8 cellular contexts compared by ENCODE assay signal in the genomic region with DNA sequence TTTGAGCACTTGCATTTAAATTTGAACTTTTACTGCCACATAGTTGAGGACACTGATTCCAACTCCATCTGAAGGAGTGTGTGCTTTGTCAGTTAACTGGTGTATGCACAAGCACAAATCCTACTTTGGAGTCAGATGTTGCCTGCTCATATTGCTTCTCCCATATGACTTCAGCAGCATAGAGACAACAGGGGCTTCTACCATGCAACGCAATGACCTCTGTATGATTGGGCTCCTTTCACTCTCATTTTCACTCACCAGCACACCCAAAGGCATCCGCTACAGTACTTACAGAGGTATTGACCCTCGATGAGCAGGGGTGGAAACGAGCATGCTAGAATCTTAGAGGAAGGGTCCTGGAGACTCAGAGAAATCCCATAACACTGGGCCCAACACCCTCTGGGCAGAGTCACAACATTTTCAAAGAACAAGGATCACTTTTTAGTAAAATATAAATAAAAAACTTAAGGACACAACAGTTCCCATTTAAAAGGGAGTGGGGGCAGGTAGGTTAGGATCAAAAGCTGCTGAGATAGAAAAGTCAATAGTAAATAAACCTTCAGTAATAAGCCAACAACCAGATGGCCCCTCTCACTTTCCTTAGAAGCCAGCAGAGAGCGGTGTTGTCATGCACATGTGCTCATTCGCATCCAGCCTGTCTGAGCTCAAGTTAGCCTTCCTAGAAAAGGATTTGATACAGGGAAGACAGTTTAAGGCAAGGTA.
DNase-seq lines count a peak whose midpoint lies in the region; ATAC-seq and FAIRE-seq lines count a peak whose summit lies in the region.

No MANE protein-coding gene starts in this region.

- intact Hi-C loops in left colon (cut with DNase I, micrococcal nuclease), result loop anchor here in 1 of 2 donors (5.0 to 10.0 kb wide), 2 partner anchors 856 to 1099 kb away; no protein-coding TSS in a partner anchor
- intact Hi-C loops in posterior vena cava (cut with DNase I), result loop anchor here in 1 of 2 donors (10.0 kb wide), 1 partner anchor 1109 kb away; no protein-coding TSS in a partner anchor

- FAIRE-seq in urothelium cell line (lab: Jason Lieb, UNC), result peak; percentile 9

- DNase-seq in AG08395 (ENCODE audit: low spot score), result peak; percentile 79
- peak; percentile 58 for DNase-seq in HT1080 (ENCODE audit: low read depth)
- peak; percentile 61 for DNase-seq in NOMO-1 treated with DMSO at 0.1 percent for 48 hours (lab: John Stamatoyannopoulos, UW; ENCODE audit: unreplicated experiment)
- DNase-seq in cerebellum (ENCODE audit: low spot score), result peak; percentile 6
- peak in 1 of 2 donors; percentile 40 for DNase-seq in left colon
- peak; percentile 67 for DNase-seq in urothelium cell line (ENCODE audit: low spot score)
- no peak for DNase-seq in posterior vena cava (ENCODE audit: low spot score)

- ATAC-seq in GM18861 (IDR thresholded peaks at IDR 0.05; ENCODE audit: unreplicated experiment) (peak; percentile 91), left colon (peak; percentile 99)
